Comparison of ENCODE assay signal across 1 cellular context in genomic region chr4:75940692-75941253, GRCh38.
TF ChIP-seq lines count a peak whose summit lies in the region.

Gene NAAA, minus strand, starts transcription at chr4:75941013. Its CDS starts 64 bp downstream, at chr4:75940949.

TF ChIP-seq in H1, 55 proteins besides CTCF, POLR2A, EP300 and RAD21 (continued from another document):
- TF ChIP-seq ATF3 (IDR thresholded peaks at IDR 0.05; ENCODE audit: insufficient read depth, low read depth, low read length) (no peak), TCF12 (IDR thresholded peaks at IDR 0.05; ENCODE audit: low read depth, low read length) (0 out of 2 replicates have a peak, but pooled peaks have one; percentile 16), HDAC2 (IDR thresholded peaks at IDR 0.05; ENCODE audit: borderline replicate concordance in 1 of 2, low read depth in 2 of 2, low read length in 2 of 2) (no peak), HDAC6 (IDR thresholded peaks at IDR 0.05; ENCODE audit: low read depth, low read length) (no peak), BCL11A (IDR thresholded peaks at IDR 0.05; ENCODE audit: low read depth in 2 of 2, low read length in 2 of 2) (no peak), CHD1 (IDR thresholded peaks at IDR 0.05; ENCODE audit: low read depth, low read length) (no peak), SP2 (IDR thresholded peaks at IDR 0.05; ENCODE audit: low read length) (no peak), SIRT6 (IDR thresholded peaks at IDR 0.05; ENCODE audit: low read length) (no peak), KDM4A (IDR thresholded peaks at IDR 0.05; ENCODE audit: low read depth, low read length, severe bottlenecking) (peak; percentile 73), CREB1 (IDR thresholded peaks at IDR 0.05) (no peak; the same call in none of the 2 replicates), TAF1 (IDR thresholded peaks at IDR 0.05; ENCODE audit: low read depth, low read length) (peak; percentile 50; the same call in 1 of the 2 replicates), EZH2 (IDR thresholded peaks at IDR 0.05; ENCODE audit: low read depth, low read length, severe bottlenecking) (no peak), SP4 (IDR thresholded peaks at IDR 0.05; ENCODE audit: low read length) (peak; percentile 58; the same call in 1 of the 2 replicates), SP1 (IDR thresholded peaks at IDR 0.05; ENCODE audit: low read depth, low read length) (0 out of 2 replicates have a peak, but pooled peaks have one; percentile 34), USF2 (IDR thresholded peaks at IDR 0.05; ENCODE audit: low read length) (no peak), NANOG (IDR thresholded peaks at IDR 0.05; ENCODE audit: insufficient read depth, low read depth, low read length, poor library complexity, severe bottlenecking) (no peak), E2F6 (IDR thresholded peaks at IDR 0.05) (0 out of 2 replicates have a peak, but pooled peaks have one; percentile 31), SUZ12 (IDR thresholded peaks at IDR 0.05; ENCODE audit: low read length) (no peak; the same call in none of the 2 replicates), MAX (IDR thresholded peaks at IDR 0.05) (no peak; the same call in none of the 2 replicates), POLR2AphosphoS5 (IDR thresholded peaks at IDR 0.05; ENCODE audit: low read depth, low read length) (no peak), KDM1A (IDR thresholded peaks at IDR 0.05; ENCODE audit: borderline replicate concordance, low read length) (no peak), TAF7 (optimal IDR thresholded peaks at IDR 0.05; ENCODE audit: borderline replicate concordance, low read depth, low read length) (no peak), BRCA1 (IDR thresholded peaks at IDR 0.05; ENCODE audit: low read depth, low read length) (no peak), SIN3A (conservative IDR thresholded peaks at IDR 0.05 in 1 of 2, IDR thresholded peaks at IDR 0.05 in 1 of 2; ENCODE audit: low read depth in 1 of 2, low read length in 2 of 2) (peak in 1 of 2 experiments; percentile 68; a peak in 2 of 4 replicates), JUN (IDR thresholded peaks at IDR 0.05; ENCODE audit: low read depth, low read length) (no peak), POU5F1 (IDR thresholded peaks at IDR 0.05; ENCODE audit: low read depth, low read length) (no peak), CTBP2 (IDR thresholded peaks at IDR 0.05; ENCODE audit: borderline replicate concordance, insufficient read depth, insufficient read length, low read length) (no peak), CHD7 (IDR thresholded peaks at IDR 0.05; ENCODE audit: insufficient replicate concordance, low read length) (no peak)
